8 cellular contexts compared by ENCODE assay signal in the genomic region with DNA sequence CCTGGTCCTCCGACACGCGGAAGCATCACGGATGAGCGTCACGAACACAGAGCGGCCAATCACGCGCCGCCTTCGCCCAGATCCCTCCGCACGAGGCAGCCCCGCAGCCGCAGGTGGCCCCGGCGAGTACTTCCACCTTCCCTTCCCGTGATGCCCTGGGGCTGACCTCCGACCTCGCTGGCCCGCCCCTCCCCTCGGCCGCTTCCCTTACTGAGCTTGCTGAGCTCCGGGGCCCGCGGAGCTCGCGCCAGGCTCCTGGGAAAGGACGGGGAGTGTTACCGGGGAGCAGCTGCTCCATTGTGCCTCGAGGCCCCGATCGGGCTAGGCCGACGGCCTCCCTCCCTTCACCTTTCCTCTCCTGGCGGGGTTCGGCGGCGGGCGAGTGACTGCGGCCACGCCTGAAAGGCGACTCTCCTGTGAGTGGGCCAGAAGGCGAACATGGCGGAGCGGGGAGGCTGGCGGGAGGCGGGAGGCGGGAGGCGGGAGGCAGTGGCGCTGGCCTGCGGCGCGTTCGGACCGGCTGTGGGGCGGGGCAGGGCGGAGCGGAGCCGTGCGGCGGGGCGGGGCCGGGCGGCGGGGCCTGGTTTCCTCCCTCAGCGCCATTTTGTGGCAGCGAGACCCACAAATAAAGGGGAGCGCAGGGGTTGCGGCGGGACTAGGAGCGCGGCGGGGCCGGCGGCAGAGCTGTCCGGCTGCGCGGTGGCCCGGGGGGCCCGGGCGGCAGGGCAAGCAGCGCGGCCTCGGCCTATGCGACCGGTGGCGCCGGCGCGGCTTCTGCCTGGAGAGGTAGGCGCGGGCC. TPM values are rescaled to one million over a fixed set of nuclear protein-coding genes. Genes with fewer than 3 reads are reported as not detected.
DNase-seq lines count a peak whose midpoint lies in the region; FAIRE-seq and TF ChIP-seq lines count a peak whose summit lies in the region.

A gene (plus strand): TSS at position 589 of the 799 bp plus-strand sequence. CDS start 8,760 bp downstream, outside the sequence.

- peak within 1 kb of the TSS; percentile 89 for H3K4me2 ChIP-seq in MM.1S (ENCODE audit: low read depth, low read length)

- peak; percentile 89 for FAIRE-seq in G401.6 (lab: Jason Lieb, UNC)

- H3F3A ChIP-seq in MM.1S (ENCODE audit: insufficient read depth, low read length): no peaks in the 10 kb centered on the region

- TF ChIP-seq POLR2A in stomach (IDR thresholded peaks at IDR 0.05): peak in 2 of 4 donors; percentile 37 to 69

- H3K36me3 ChIP-seq in MM.1S (replicated peaks; ENCODE audit: insufficient read depth, low read length) (no peaks in the 10 kb centered on the region), stomach (peaks cover 0 to 6% (median 0%) of the 10 kb centered on the region in 4 donors)

- DNase-seq in HCEC 1CT: peak; percentile 95
- peak; percentile 91 for DNase-seq in MM.1S
- DNase-seq in SIG-M5 (lab: John Stamatoyannopoulos, UW): peak; percentile 77
- peak; percentile 96 for DNase-seq in activated gamma-delta T cell (lab: John Stamatoyannopoulos, UW)
- peak; percentile 97 to 99 for DNase-seq in foreskin fibroblast
- DNase-seq in neural crest cell (ENCODE audit: low read depth, low spot score): peak; percentile 95
- DNase-seq in stomach: peak; percentile 97

- WGBS in stomach, 5 donors: 0 to 1% (median 1%) methylated on average over 28 to 93 of the region's 93 CpGs

- H2AFZ ChIP-seq in MM.1S (ENCODE audit: low read length): peak within 1 kb of the TSS; percentile 63

- no peaks in the 10 kb centered on the region for H3K9me2 ChIP-seq in MM.1S (replicated peaks; ENCODE audit: insufficient read depth, low read length)

- H3K9me3 Mint-ChIP-seq in neural crest cell: no peaks in the 10 kb centered on the region

- H3K27me3 ChIP-seq in MM.1S (replicated peaks; ENCODE audit: insufficient read depth, low read length): no peaks in the 10 kb centered on the region
- no peaks in the 10 kb centered on the region for H3K27me3 ChIP-seq in stomach

- peaks cover 43% of the 10 kb centered on the region for H3K4me1 Mint-ChIP-seq in neural crest cell

- TF ChIP-seq EP300 in stomach (IDR thresholded peaks at IDR 0.05): no peak

- H3K27me3 Mint-ChIP-seq in neural crest cell (ENCODE audit: low read depth): no peaks in the 10 kb centered on the region

- H3K27ac ChIP-seq in MM.1S (ENCODE audit: low read length) (peak within 1 kb of the TSS; percentile 94), stomach (peak within 1 kb of the TSS; percentile 97 to 100 (median 99))

- H3K27ac Mint-ChIP-seq in neural crest cell (ENCODE audit: unreplicated experiment): peak within 1 kb of the TSS; percentile 99

- H4K20me1 ChIP-seq in MM.1S (ENCODE audit: insufficient read depth, low read length): peaks cover 10% of the 10 kb centered on the region; the same call in 1 of the 2 replicates

- H3K4me1 ChIP-seq in MM.1S (ENCODE audit: low read length) (no peaks in the 10 kb centered on the region), stomach (peaks cover 30 to 60% (median 44%) of the 10 kb centered on the region in 4 donors)

- peaks cover 9% of the 10 kb centered on the region for H3K36me3 Mint-ChIP-seq in neural crest cell (ENCODE audit: low read depth)

- H3K9ac ChIP-seq in MM.1S (ENCODE audit: low read length): peak within 1 kb of the TSS; percentile 94

- intact Hi-C loops in stomach (cut with DNase I; ENCODE audit: low total_unique reads): no loop called here

- TF ChIP-seq CTCF in MM.1S (IDR thresholded peaks at IDR 0.05; ENCODE audit: low read length) (no peak), foreskin fibroblast (IDR thresholded peaks at IDR 0.05; ENCODE audit: low read depth, low read length) (no peak), neural crest cell (conservative IDR thresholded peaks at IDR 0.05) (no peak), stomach (IDR thresholded peaks at IDR 0.05) (no peak)

- H3K9me3 ChIP-seq in MM.1S (replicated peaks; ENCODE audit: insufficient read depth, low read length): no peaks in the 10 kb centered on the region
- H3K9me3 ChIP-seq in stomach: no peaks in the 10 kb centered on the region

- H3K4me3 ChIP-seq in MM.1S (ENCODE audit: low read length) (peak within 1 kb of the TSS; percentile 78), foreskin fibroblast (ENCODE audit: low read depth in 1 of 2, low read length in 2 of 2) (peak within 1 kb of the TSS; percentile 74 to 89), stomach (peak within 1 kb of the TSS; percentile 65 to 96 (median 84))

- peaks cover 69% of the 10 kb centered on the region for H3K79me2 ChIP-seq in MM.1S (ENCODE audit: low read length)

- peak within 1 kb of the TSS; percentile 98 for H3K4me3 Mint-ChIP-seq in neural crest cell

RNA-seq across cellular contexts. Expression of the gene that starts here (rescaled TPM):
- total RNA-seq in neural crest cell (126 and 128 TPM in 2 replicates), stomach (100 to 1,000 TPM in 1 of 5 donors, 10 to 100 TPM in 4; 35.0 to 125 (median 82.6) TPM)
- 10 to 100 TPM; 54.1 to 78.1 (median 58.3) TPM for polyA plus RNA-seq in stomach

Comparison
In these comparisons a context has a peak if more than half of its experiments do, and no peak if none do; other contexts are left out.
1. Peak in every context shown above with its lines: DNase-seq, H3K4me3 ChIP-seq and H3K27ac ChIP-seq.